Comparison of ENCODE assay signal across 21 cellular contexts in the genomic region with DNA sequence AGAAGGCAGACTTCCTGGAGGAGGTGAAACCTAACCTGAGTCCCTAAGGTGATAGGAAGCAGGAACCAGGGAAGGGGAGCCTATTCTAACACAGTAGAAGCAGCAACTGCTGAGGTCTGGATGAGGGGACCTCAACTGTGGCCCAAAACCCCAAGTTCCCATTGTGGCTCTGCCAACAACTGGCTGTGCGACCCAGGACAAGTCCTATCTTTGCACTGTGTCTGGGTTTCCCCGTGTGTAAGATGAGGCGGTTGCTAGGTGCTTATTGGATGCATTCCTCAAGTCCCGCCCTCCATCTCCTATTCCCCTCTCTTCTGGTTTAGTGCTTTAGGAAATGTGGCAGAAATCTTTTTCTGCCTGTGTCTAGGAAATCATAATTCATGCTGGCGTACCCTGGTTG.
"Had no signal": no experiment of that assay in that cellular context is flagged by ENCODE, and none has a peak within 500 bp of the region (broad histone marks: within the 10 kb centered on the region; RNA-seq: fewer than 3 reads in every experiment).

No MANE protein-coding gene starts in this region.

- H3K36me3 ChIP-seq: esophagus squamous epithelium, lower lobe of right lung, sigmoid colon, thoracic aorta, upper lobe of left lung had no signal

- H3K9me3 ChIP-seq: body of pancreas, esophagus squamous epithelium, lower lobe of right lung, sigmoid colon, stomach, thoracic aorta, upper lobe of left lung had no signal

- H3K4me3 ChIP-seq: body of pancreas, esophagus squamous epithelium, lower lobe of right lung, sigmoid colon, stomach, thoracic aorta, upper lobe of left lung had no signal

- H3K4me1 ChIP-seq: esophagus squamous epithelium, lower lobe of right lung, sigmoid colon, stomach, upper lobe of left lung had no signal

- H3K27me3 ChIP-seq: body of pancreas, upper lobe of left lung had no signal

- DNase-seq: activated CD4-positive, alpha-beta T cell treated with anti-CD3 and anti-CD28 coated beads for 48 hours; activated CD4-positive, CD25-positive, alpha-beta regulatory T cell; activated CD8-positive, alpha-beta T cell treated with anti-CD3 and anti-CD28 coated beads, Interleukin-2, amount 10 ng/mL, durations not matched to agents 7 days and 5 days; activated naive CD4-positive, alpha-beta T cell treated with Interleukin-2 at 50 U/mL for 16 hours; activated naive CD8-positive, alpha-beta T cell treated with anti-CD3 and anti-CD28 coated beads, Interleukin-2, amount 10 ng/mL, durations not matched to agents 7 days and 5 days; activated T-cell treated with anti-CD3 and anti-CD28 coated beads, Interleukin-2, amount 50 U/mL, for 24 hours; amygdala; body of pancreas; cortex of kidney; effector CD8-positive, alpha-beta T cell; esophagus squamous epithelium; immature natural killer cell; lower lobe of right lung; natural killer cell; nucleus accumbens; sigmoid colon; stimulated activated CD4-positive, alpha-beta T cell treated with anti-CD3 and anti-CD28 coated beads, Interleukin-4, amount 100 ng/mL, for 24 hours; stomach; upper lobe of left lung had no signal

- ATAC-seq: activated CD8-positive, alpha-beta T cell treated with anti-CD3 and anti-CD28 coated beads, Interleukin-2, amount 10 ng/mL, durations not matched to agents 7 days and 5 days; body of pancreas; lower lobe of right lung; natural killer cell; stimulated activated effector memory CD8-positive, alpha-beta T cell treated with anti-CD3 and anti-CD28 coated beads, Interleukin-12 subunit alpha, Interleukin-12 subunit beta, amount 100 ng/mL, for 72 hours had no signal

- H3K27ac ChIP-seq: body of pancreas, esophagus squamous epithelium, lower lobe of right lung, sigmoid colon, stomach, thoracic aorta, upper lobe of left lung had no signal
